ENCODE assay signal across 21 cellular contexts in the genomic region with DNA sequence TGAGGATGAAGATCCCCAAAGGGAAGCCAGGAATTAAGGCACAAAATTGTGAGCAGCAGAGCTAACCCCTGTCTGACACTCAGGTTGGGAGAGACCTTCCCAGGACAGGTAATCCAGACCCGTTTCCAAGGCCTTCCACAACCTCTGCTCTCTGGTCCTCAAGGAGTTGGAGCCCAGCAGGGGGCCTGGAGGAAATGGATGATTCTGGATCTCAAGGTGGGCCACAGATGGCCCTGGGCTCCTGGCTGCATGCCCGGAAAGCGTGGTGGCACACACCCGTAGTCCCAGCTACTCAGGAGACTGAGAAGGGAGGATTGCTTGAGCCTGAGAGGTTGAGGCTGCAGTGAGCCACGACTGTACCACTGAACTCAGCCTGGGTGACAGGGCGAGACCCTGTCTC. TPM values are rescaled to one million over a fixed set of nuclear protein-coding genes. Genes with fewer than 3 reads are reported as not detected.
A peak's percentile ranks its signal among the peaks of the same experiment; 100 is the strongest.
DNase-seq lines count a peak whose midpoint lies in the region; ATAC-seq, FAIRE-seq and TF ChIP-seq lines count a peak whose summit lies in the region.
"Had no signal": no experiment of that assay in that cellular context is flagged by ENCODE, and none has a peak within 500 bp of the region (broad histone marks: within the 10 kb centered on the region; RNA-seq: fewer than 3 reads in every experiment).

No MANE protein-coding gene starts in this region.

- intact Hi-C loops in kidney (cut with DNase I) = loop anchor here (10.0 kb wide), 1 partner anchor 126 kb away; no protein-coding TSS in a partner anchor

- no peaks in the 10 kb centered on the region for H3K9me3 ChIP-seq in kidney (ENCODE audit: control insufficient read depth in 1 of 2, low read length in 2 of 2)
- H3K9me3 ChIP-seq in endodermal cell (ENCODE audit: control insufficient read depth, low read length) = no peaks in the 10 kb centered on the region
- H3K9me3 ChIP-seq: ovary, thoracic aorta, uterus had no signal

- H3K36me3 ChIP-seq in kidney (ENCODE audit: control insufficient read depth in 1 of 2, insufficient read depth in 2 of 2, low read length in 2 of 2) (no peaks in the 10 kb centered on the region), endodermal cell (ENCODE audit: control insufficient read depth, insufficient read depth, low read length) (no peaks in the 10 kb centered on the region)
- H3K36me3 ChIP-seq: ovary, thoracic aorta, uterus had no signal

- H3K4me1 Mint-ChIP-seq in activated naive CD4-positive, alpha-beta T cell treated with anti-CD3 and anti-CD28 coated beads, Interleukin-2, amount 50 U/mL, for 24 hours = peaks cover 31% of the 10 kb centered on the region
- peaks cover 3% of the 10 kb centered on the region for H3K4me1 Mint-ChIP-seq in endodermal cell

- WGBS in endodermal cell (ENCODE audit: insufficient coverage in 1 of 2, insufficient read length in 1 of 2), 2 experiments = 91 to 95% methylated on average over 5 to 6 of the region's 6 CpGs

- H3K27me3 Mint-ChIP-seq in activated naive CD4-positive, alpha-beta T cell treated with anti-CD3 and anti-CD28 coated beads, Interleukin-2, amount 50 U/mL, for 24 hours = no peaks in the 10 kb centered on the region
- no peaks in the 10 kb centered on the region for H3K27me3 Mint-ChIP-seq in endodermal cell (ENCODE audit: insufficient read depth)
- H3K27me3 Mint-ChIP-seq: activated B cell treated with CpG ODN at 0.5 μM for 24 hours; activated naive CD8-positive, alpha-beta T cell had no signal

- no peak for TF ChIP-seq CTCF in kidney (IDR thresholded peaks at IDR 0.05; ENCODE audit: borderline replicate concordance, extremely low read depth, insufficient read depth)
- TF ChIP-seq CTCF in GM20000 (IDR thresholded peaks at IDR 0.05; ENCODE audit: extremely low read depth, missing control alignments) = no peak
- TF ChIP-seq CTCF in endodermal cell (conservative IDR thresholded peaks at IDR 0.05) = no peak

- DNase-seq in activated naive CD4-positive, alpha-beta T cell treated with anti-CD3 and anti-CD28 coated beads, Interleukin-2, amount 50 U/mL, for 72 hours (ENCODE audit: low spot score in 2 of 2) = no peak
- DNase-seq in NCI-H69 (lab: John Stamatoyannopoulos, UW) (peak; percentile 11), kidney (peak; percentile 37), GM20000 (ENCODE audit: low spot score) (no peak), endodermal cell (no peak)
- no peak for DNase-seq in stimulated activated CD4-positive, alpha-beta T cell treated with anti-CD3 and anti-CD28 coated beads, Interleukin-2, amount 100 ng/mL, for 48 hours
- DNase-seq: activated B cell treated with CpG ODN at 0.5 μM for 24 hours; DMS53; GDM1; NCI-H1092; NCI-H187 treated with DMSO at 0.1 percent for 48 hours; NCI-H226; NCI-H748 treated with DMSO at 0.1 percent for 48 hours; ovary; stimulated activated naive CD4-positive, alpha-beta T cell treated with Interleukin-2 at 50 U/mL for 16 hours; T1000; uterus had no signal

- H3K4me1 ChIP-seq in kidney (ENCODE audit: control insufficient read depth in 1 of 2, insufficient read depth in 1 of 2, low read depth in 1 of 2, low read length in 2 of 2) (no peaks in the 10 kb centered on the region), endodermal cell (ENCODE audit: control insufficient read depth, insufficient read depth, low read length) (no peaks in the 10 kb centered on the region)

- no peaks in the 10 kb centered on the region for H3K27me3 ChIP-seq in endodermal cell (ENCODE audit: control insufficient read depth, insufficient read depth, low read length, poor library complexity, severe bottlenecking)
- H3K27me3 ChIP-seq: ovary, uterus had no signal

- H3K27ac ChIP-seq in kidney (ENCODE audit: low read depth in 2 of 2, low read length in 2 of 2) = no peak overlapping the region
- H3K27ac ChIP-seq in endodermal cell (ENCODE audit: low read depth, low read length) = no peak overlapping the region
- H3K27ac ChIP-seq: ovary, thoracic aorta had no signal

- H3K9ac ChIP-seq in kidney (ENCODE audit: low read length in 2 of 2) = no peak overlapping the region
- no peak overlapping the region for H3K9ac ChIP-seq in endodermal cell (ENCODE audit: extremely low read depth, low read length, poor library complexity, severe bottlenecking)

- H3K4me3 Mint-ChIP-seq in activated naive CD4-positive, alpha-beta T cell treated with anti-CD3 and anti-CD28 coated beads, Interleukin-2, amount 50 U/mL, for 24 hours = peak overlapping the region; percentile 85
- H3K4me3 Mint-ChIP-seq in endodermal cell = no peak overlapping the region

- no peaks in the 10 kb centered on the region for H3K9me3 Mint-ChIP-seq in activated naive CD4-positive, alpha-beta T cell treated with anti-CD3 and anti-CD28 coated beads, Interleukin-2, amount 50 U/mL, for 24 hours
- H3K9me3 Mint-ChIP-seq in activated naive CD4-positive, alpha-beta T cell treated with anti-CD3 and anti-CD28 coated beads, Interleukin-2, amount 50 U/mL, for 72 hours = no peaks in the 10 kb centered on the region
- H3K9me3 Mint-ChIP-seq in endodermal cell = no peaks in the 10 kb centered on the region
- H3K9me3 Mint-ChIP-seq: activated B cell treated with CpG ODN at 0.5 μM for 24 hours had no signal

- H3K4me3 ChIP-seq in kidney (ENCODE audit: low read length in 2 of 2) (no peak overlapping the region), endodermal cell (ENCODE audit: low read length) (no peak overlapping the region)
- H3K4me3 ChIP-seq: ovary, uterus had no signal

- FAIRE-seq in kidney (lab: Jason Lieb, UNC) = no peak

- ATAC-seq in activated naive CD4-positive, alpha-beta T cell treated with anti-CD3 and anti-CD28 coated beads, Interleukin-2, amount 50 U/mL, for 72 hours = no peak
- ATAC-seq: SK-N-SH treated with all-trans-retinoic acid at 6 μM for 48 hours had no signal

- no peaks in the 10 kb centered on the region for H3K36me3 Mint-ChIP-seq in activated naive CD4-positive, alpha-beta T cell treated with anti-CD3 and anti-CD28 coated beads, Interleukin-2, amount 50 U/mL, for 24 hours
- no peaks in the 10 kb centered on the region for H3K36me3 Mint-ChIP-seq in activated naive CD4-positive, alpha-beta T cell treated with anti-CD3 and anti-CD28 coated beads, Interleukin-2, amount 50 U/mL, for 72 hours
- no peaks in the 10 kb centered on the region for H3K36me3 Mint-ChIP-seq in endodermal cell (ENCODE audit: low read depth)

- H3K27ac Mint-ChIP-seq in activated naive CD4-positive, alpha-beta T cell treated with anti-CD3 and anti-CD28 coated beads, Interleukin-2, amount 50 U/mL, for 24 hours = no peak overlapping the region
- no peak overlapping the region for H3K27ac Mint-ChIP-seq in activated naive CD4-positive, alpha-beta T cell treated with anti-CD3 and anti-CD28 coated beads, Interleukin-2, amount 50 U/mL, for 72 hours
- H3K27ac Mint-ChIP-seq in endodermal cell = no peak overlapping the region

RNA-seq across cellular contexts. Expression of gene DPYSL4, which starts 42.3 kb away (rescaled TPM):
- 10 to 100 TPM in 1 of 2 donors, 1 to 10 TPM in 1; 2.8 to 65.2 TPM for total RNA-seq in activated naive CD4-positive, alpha-beta T cell treated with anti-CD3 and anti-CD28 coated beads, Interleukin-2, amount 50 U/mL, for 72 hours
- total RNA-seq in kidney (0.60 TPM), endodermal cell (10 to 100 TPM in 1 of 2 donors, 1 to 10 TPM in 1; 5.1 to 13.5 TPM)
- not detected for polyA plus RNA-seq in kidney (ENCODE audit: insufficient read depth, low read depth, low replicate concordance)
- polyA plus RNA-seq in endodermal cell (2013, experiment 1 of 2) = 62.3 TPM
- polyA plus RNA-seq in endodermal cell (2013, experiment 2 of 2) = 52.7 TPM

Comparison
In these comparisons a context has a peak if more than half of its experiments do, and no peak if none do; other contexts are left out.
1. DNase-seq: peak in NCI-H69 (single experiment) and kidney (single experiment); none in activated naive CD4-positive, alpha-beta T cell treated with anti-CD3 and anti-CD28 coated beads, Interleukin-2, amount 50 U/mL, for 72 hours (0 of 2), GM20000 (single experiment), stimulated activated CD4-positive, alpha-beta T cell treated with anti-CD3 and anti-CD28 coated beads, Interleukin-2, amount 100 ng/mL, for 48 hours (0 of 2) and endodermal cell (single experiment).